In genomic region chr22:41841085-41841712, GRCh38 we compare ENCODE assay signal across 1 cellular context.
TF ChIP-seq lines count a peak whose summit lies in the region.

No MANE protein-coding gene starts in this region.

TF ChIP-seq in GM12878, 131 proteins besides CTCF, POLR2A, EP300 and RAD21:
- TF ChIP-seq, protein P1, sequence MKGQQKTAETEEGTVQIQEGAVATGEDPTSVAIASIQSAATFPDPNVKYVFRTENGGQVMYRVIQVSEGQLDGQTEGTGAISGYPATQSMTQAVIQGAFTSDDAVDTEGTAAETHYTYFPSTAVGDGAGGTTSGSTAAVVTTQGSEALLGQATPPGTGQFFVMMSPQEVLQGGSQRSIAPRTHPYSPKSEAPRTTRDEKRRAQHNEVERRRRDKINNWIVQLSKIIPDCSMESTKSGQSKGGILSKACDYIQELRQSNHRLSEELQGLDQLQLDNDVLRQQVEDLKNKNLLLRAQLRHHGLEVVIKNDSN (IDR thresholded peaks at IDR 0.05; ENCODE audit: borderline replicate concordance, extremely low read length, insufficient read depth, low read depth, low read length): no peak
- TF ChIP-seq, protein P2, sequence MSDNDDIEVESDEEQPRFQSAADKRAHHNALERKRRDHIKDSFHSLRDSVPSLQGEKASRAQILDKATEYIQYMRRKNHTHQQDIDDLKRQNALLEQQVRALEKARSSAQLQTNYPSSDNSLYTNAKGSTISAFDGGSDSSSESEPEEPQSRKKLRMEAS (IDR thresholded peaks at IDR 0.05; ENCODE audit: low read depth, low read length): no peak
- TF ChIP-seq ZNF274 (IDR thresholded peaks at IDR 0.05; ENCODE audit: insufficient read depth, insufficient read length): no peak
- TF ChIP-seq ELK1 (IDR thresholded peaks at IDR 0.05; ENCODE audit: low read depth, low read length): no peak
- TF ChIP-seq NR2C1 (IDR thresholded peaks at IDR 0.05): no peak
- TF ChIP-seq MXI1 (IDR thresholded peaks at IDR 0.05; ENCODE audit: low read depth, low read length): no peak
- no peak for TF ChIP-seq SMC3 (IDR thresholded peaks at IDR 0.05; ENCODE audit: borderline replicate concordance, low read length)
- TF ChIP-seq ETV6 (conservative IDR thresholded peaks at IDR 0.05 in 1 of 2, IDR thresholded peaks at IDR 0.05 in 1 of 2; ENCODE audit: borderline replicate concordance in 1 of 2, low read depth in 1 of 2): no peak
- no peak for TF ChIP-seq GABPA (IDR thresholded peaks at IDR 0.05; ENCODE audit: low read depth)
- no peak for TF ChIP-seq TCF3 (IDR thresholded peaks at IDR 0.05; ENCODE audit: borderline replicate concordance, insufficient read depth, low read depth, low read length)
- TF ChIP-seq, protein P3, sequence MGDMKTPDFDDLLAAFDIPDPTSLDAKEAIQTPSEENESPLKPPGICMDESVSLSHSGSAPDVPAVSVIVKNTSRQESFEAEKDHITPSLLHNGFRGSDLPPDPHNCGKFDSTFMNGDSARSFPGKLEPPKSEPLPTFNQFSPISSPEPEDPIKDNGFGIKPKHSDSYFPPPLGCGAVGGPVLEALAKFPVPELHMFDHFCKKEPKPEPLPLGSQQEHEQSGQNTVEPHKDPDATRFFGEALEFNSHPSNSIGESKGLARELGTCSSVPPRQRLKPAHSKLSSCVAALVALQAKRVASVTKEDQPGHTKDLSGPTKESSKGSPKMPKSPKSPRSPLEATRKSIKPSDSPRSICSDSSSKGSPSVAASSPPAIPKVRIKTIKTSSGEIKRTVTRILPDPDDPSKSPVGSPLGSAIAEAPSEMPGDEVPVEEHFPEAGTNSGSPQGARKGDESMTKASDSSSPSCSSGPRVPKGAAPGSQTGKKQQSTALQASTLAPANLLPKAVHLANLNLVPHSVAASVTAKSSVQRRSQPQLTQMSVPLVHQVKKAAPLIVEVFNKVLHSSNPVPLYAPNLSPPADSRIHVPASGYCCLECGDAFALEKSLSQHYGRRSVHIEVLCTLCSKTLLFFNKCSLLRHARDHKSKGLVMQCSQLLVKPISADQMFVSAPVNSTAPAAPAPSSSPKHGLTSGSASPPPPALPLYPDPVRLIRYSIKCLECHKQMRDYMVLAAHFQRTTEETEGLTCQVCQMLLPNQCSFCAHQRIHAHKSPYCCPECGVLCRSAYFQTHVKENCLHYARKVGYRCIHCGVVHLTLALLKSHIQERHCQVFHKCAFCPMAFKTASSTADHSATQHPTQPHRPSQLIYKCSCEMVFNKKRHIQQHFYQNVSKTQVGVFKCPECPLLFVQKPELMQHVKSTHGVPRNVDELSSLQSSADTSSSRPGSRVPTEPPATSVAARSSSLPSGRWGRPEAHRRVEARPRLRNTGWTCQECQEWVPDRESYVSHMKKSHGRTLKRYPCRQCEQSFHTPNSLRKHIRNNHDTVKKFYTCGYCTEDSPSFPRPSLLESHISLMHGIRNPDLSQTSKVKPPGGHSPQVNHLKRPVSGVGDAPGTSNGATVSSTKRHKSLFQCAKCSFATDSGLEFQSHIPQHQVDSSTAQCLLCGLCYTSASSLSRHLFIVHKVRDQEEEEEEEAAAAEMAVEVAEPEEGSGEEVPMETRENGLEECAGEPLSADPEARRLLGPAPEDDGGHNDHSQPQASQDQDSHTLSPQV (IDR thresholded peaks at IDR 0.05): no peak
- TF ChIP-seq SIX5 (IDR thresholded peaks at IDR 0.05; ENCODE audit: low read depth, low read length, severe bottlenecking): no peak
- TF ChIP-seq HSF1 (IDR thresholded peaks at IDR 0.05; ENCODE audit: low read depth, low read length): no peak
